ENCODE assay signal across 25 cellular contexts in genomic region chr12:66050610-66051009, GRCh38.
DNase-seq lines count a peak whose midpoint lies in the region; ATAC-seq and TF ChIP-seq lines count a peak whose summit lies in the region.
"Had no signal": no experiment of that assay in that cellular context is flagged by ENCODE, and none has a peak within 500 bp of the region (broad histone marks: within the 10 kb centered on the region; RNA-seq: fewer than 3 reads in every experiment).

No MANE protein-coding gene starts in this region.

- TF ChIP-seq EP300 in tibial nerve (IDR thresholded peaks at IDR 0.05): no peak

- 84 to 87% methylated on average over 1 of the region's 1 CpG for WGBS in tibial nerve, 2 donors

- peak; percentile 53 for ATAC-seq in GM18517 (IDR thresholded peaks at IDR 0.05; ENCODE audit: unreplicated experiment)
- peak; percentile 53 for ATAC-seq in GM19463 (IDR thresholded peaks at IDR 0.05; ENCODE audit: unreplicated experiment)
- ATAC-seq in HG02840 (IDR thresholded peaks at IDR 0.05; ENCODE audit: low FRiP score, unreplicated experiment): peak; percentile 47
- ATAC-seq in HG03378 (IDR thresholded peaks at IDR 0.05; ENCODE audit: unreplicated experiment): peak; percentile 61
- ATAC-seq in activated CD4-positive, CD25-positive, alpha-beta regulatory T cell treated with anti-CD3 and anti-CD28 coated beads, Interleukin-2, amount 50 U/mL, for 24 hours: no peak
- ATAC-seq: heart left ventricle; stimulated activated naive B cell treated with anti-CD40 and anti-IgM and Interleukin-4, amounts not matched to agents 10 μg/mL and 1 μg/mL and 100 μg/mL, for 72 hours had no signal

- no peak overlapping the region for H3K4me3 ChIP-seq in tibial nerve
- H3K4me3 ChIP-seq: dorsolateral prefrontal cortex, heart left ventricle, tibial artery had no signal

- no peaks in the 10 kb centered on the region for H3K9me3 ChIP-seq in tibial nerve
- H3K9me3 ChIP-seq: heart left ventricle, tibial artery had no signal

- no peak for TF ChIP-seq CTCF in tibial nerve (IDR thresholded peaks at IDR 0.05)

- no peak for TF ChIP-seq POLR2A in tibial nerve (IDR thresholded peaks at IDR 0.05)

- DNase-seq in D341Med (ENCODE audit: low spot score) (no peak), tibial nerve (ENCODE audit: low spot score in 2 of 2) (no peak), NOMO-1 treated with dmso at 0.1 percent for 144 hours (lab: John Stamatoyannopoulos, UW; ENCODE audit: unreplicated experiment) (no peak)
- DNase-seq: activated B cell treated with CpG ODN at 0.5 μM for 24 hours; activated CD4-positive, alpha-beta memory T cell treated with anti-CD3 and anti-CD28 coated beads, Interleukin-2, amount 10 ng/mL, durations not matched to agents 7 days and 5 days; activated naive CD4-positive, alpha-beta T cell treated with Interleukin-2 at 50 U/mL for 16 hours; activated T-cell treated with anti-CD3 and anti-CD28 coated beads, Interleukin-2, amount 50 U/mL, for 1 hour; amygdala; DMS 273 treated with DMSO at 0.1 percent for 48 hours; dorsolateral prefrontal cortex; H7; heart left ventricle; MM.1S; NCI-H1436 treated with DMSO at 0.1 percent for 48 hours; NCI-H524; stimulated activated naive B cell treated with anti-CD40 and anti-IgM and Interleukin-4, amounts not matched to agents 10 μg/mL and 1 μg/mL and 100 μg/mL, for 72 hours; T1000; tibial artery had no signal

- H3K27me3 ChIP-seq in tibial nerve: peaks cover 0 to 6% of the 10 kb centered on the region in 2 donors
- H3K27me3 ChIP-seq: tibial artery had no signal

- H3K4me1 ChIP-seq in tibial nerve: no peaks in the 10 kb centered on the region
- H3K4me1 ChIP-seq: heart left ventricle, parathyroid adenoma, tibial artery had no signal

- no peaks in the 10 kb centered on the region for H3K36me3 ChIP-seq in tibial nerve
- H3K36me3 ChIP-seq: heart left ventricle, tibial artery had no signal

- no peak overlapping the region for H3K27ac ChIP-seq in tibial nerve
- H3K27ac ChIP-seq: C4-2B, dorsolateral prefrontal cortex, heart left ventricle, parathyroid adenoma, tibial artery had no signal

Comparison
In these comparisons a context has a peak if more than half of its experiments do, and no peak if none do; other contexts are left out.
1. ATAC-seq: peak in GM18517 (single experiment), GM19463 (single experiment), HG02840 (single experiment) and HG03378 (single experiment); none in activated CD4-positive, CD25-positive, alpha-beta regulatory T cell treated with anti-CD3 and anti-CD28 coated beads, Interleukin-2, amount 50 U/mL, for 24 hours (0 of 2).